In the genomic region with DNA sequence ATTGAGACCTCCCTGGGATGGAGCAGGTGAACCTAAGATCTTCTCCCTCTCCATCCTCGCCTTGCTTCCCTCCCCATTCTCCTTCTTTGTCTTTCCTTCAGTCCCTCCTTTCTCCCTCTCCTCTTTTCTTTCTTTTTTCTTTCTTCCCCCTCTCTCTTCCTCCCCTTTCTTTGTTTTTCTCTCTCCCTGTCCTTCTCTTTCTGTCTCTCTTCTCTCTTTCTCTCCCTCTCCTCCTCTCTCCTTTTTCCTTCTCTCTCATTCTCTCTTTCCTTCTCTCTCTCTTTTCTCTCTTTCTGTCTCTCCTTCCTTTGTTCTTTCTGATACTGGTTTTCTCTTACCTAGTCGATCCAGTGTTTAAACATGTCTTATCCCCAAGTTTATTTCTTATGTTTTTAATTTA, we compare ENCODE assay signal across 20 cellular contexts. TPM values are rescaled to one million over a fixed set of nuclear protein-coding genes. Genes with fewer than 3 reads are reported as not detected.
A peak's percentile ranks its signal among the peaks of the same experiment; 100 is the strongest.
DNase-seq lines count a peak whose midpoint lies in the region; ATAC-seq, FAIRE-seq and TF ChIP-seq lines count a peak whose summit lies in the region.
"Had no signal": no experiment of that assay in that cellular context is flagged by ENCODE, and none has a peak within 500 bp of the region (broad histone marks: within the 10 kb centered on the region; RNA-seq: fewer than 3 reads in every experiment).

No MANE protein-coding gene starts in this region.

- H3K4ac ChIP-seq in H1 (replicated peaks; ENCODE audit: insufficient read length, low read depth, low read length) (no peak overlapping the region), trophoblast cell (ENCODE audit: low read depth, low read length) (no peak overlapping the region)

- H3K23ac ChIP-seq in H1 (ENCODE audit: insufficient read length) (no peak overlapping the region), trophoblast cell (ENCODE audit: low read length) (no peak overlapping the region)

- H3K79me1 ChIP-seq in H1 (ENCODE audit: low read depth, low read length) (peaks cover 10% of the 10 kb centered on the region), trophoblast cell (ENCODE audit: low read length) (peaks cover 2% of the 10 kb centered on the region)

- no peaks in the 10 kb centered on the region for H3K23me2 ChIP-seq in H1 (ENCODE audit: low read depth, low read length)

- H3K9ac ChIP-seq in OCI-LY3 (ENCODE audit: low read length) (peak overlapping the region; percentile 59), H1 (replicated peaks in 1 of 4; ENCODE audit: extremely low read depth in 1 of 4, low read depth in 3 of 4, low read length in 3 of 4) (no peak overlapping the region; a peak in 1 of 7 replicates), trophoblast cell (ENCODE audit: low read length) (no peak overlapping the region)

- no peak overlapping the region for H4K12ac ChIP-seq in trophoblast cell (ENCODE audit: low read depth, low read length)

- H2BK12ac ChIP-seq in H1 (ENCODE audit: low read depth, low read length), result no peak overlapping the region
- no peak overlapping the region for H2BK12ac ChIP-seq in trophoblast cell (ENCODE audit: low read length)

- TF ChIP-seq RAD21 in H1 (IDR thresholded peaks at IDR 0.05 in 1 of 2, conservative IDR thresholded peaks at IDR 0.05 in 1 of 2; ENCODE audit: low read depth in 2 of 2, low read length in 2 of 2), result no peak

- no peaks in the 10 kb centered on the region for H3K36me3 Mint-ChIP-seq in activated naive CD4-positive, alpha-beta T cell treated with anti-CD3 and anti-CD28 coated beads, Interleukin-2, amount 50 U/mL, for 72 hours
- H3K36me3 Mint-ChIP-seq in stimulated activated memory B cell treated with anti-CD40 and anti-IgM and Interleukin-4, amounts not matched to agents 10 μg/mL and 1 μg/mL and 100 μg/mL, for 72 hours, result peaks cover 26% of the 10 kb centered on the region

- H3K79me2 ChIP-seq in OCI-LY3 (ENCODE audit: low read length) (peaks cover 97% of the 10 kb centered on the region), H1 (ENCODE audit: control insufficient read depth in 1 of 2, insufficient read depth in 2 of 2, low read length in 2 of 2) (peaks cover 0 to 78% of the 10 kb centered on the region in 2 experiments; a peak in 2 of 4 replicates), trophoblast cell (ENCODE audit: control insufficient read depth, insufficient read depth, low read length, poor library complexity) (peaks cover 3% of the 10 kb centered on the region)

- no peak for TF ChIP-seq EP300 in H1 (IDR thresholded peaks at IDR 0.05; ENCODE audit: borderline replicate concordance in 1 of 2, low read depth in 2 of 2, low read length in 2 of 2)

- H3K4me2 ChIP-seq in OCI-LY3 (ENCODE audit: low read length) (peak overlapping the region; percentile 81), H1 (ENCODE audit: insufficient read depth in 1 of 2, low read depth in 2 of 2, low read length in 2 of 2) (no peak overlapping the region), trophoblast cell (ENCODE audit: low read length) (no peak overlapping the region)

- no peak overlapping the region for H4K5ac ChIP-seq in H1 (ENCODE audit: insufficient read length, low read depth, low read length)

- H3K4me3 Mint-ChIP-seq in stimulated activated memory B cell treated with anti-CD40 and anti-IgM and Interleukin-4, amounts not matched to agents 10 μg/mL and 1 μg/mL and 100 μg/mL, for 72 hours, result peak overlapping the region; percentile 43

- 82% methylated on average over 2 of the region's 2 CpGs; no CpG with 5 or more reads in 1 of the 2 experiments for WGBS in H1 (ENCODE audit: extremely low coverage in 1 of 2, insufficient coverage in 1 of 2, insufficient read length in 1 of 2, insufficient replicate concordance in 2 of 2, low coverage in 1 of 2, low lambda C conversion rate in 2 of 2, missing lambda C conversion rate in 1 of 2), 2 experiments
- no CpG with 5 or more reads among the region's 2 CpGs for WGBS in trophoblast cell (ENCODE audit: extremely low coverage, insufficient coverage, insufficient read length)

- H2BK15ac ChIP-seq in H1 (ENCODE audit: low read length), result no peak overlapping the region

- no peak for FAIRE-seq in H1 (lab: Jason Lieb, UNC)
- FAIRE-seq: HTR-8/SVneo had no signal

- H2BK20ac ChIP-seq in H1 (ENCODE audit: low read length), result no peak overlapping the region

- H3K27me3 ChIP-seq in OCI-LY3 (ENCODE audit: low read depth, low read length) (no peaks in the 10 kb centered on the region), H1 (replicated peaks in 1 of 4; ENCODE audit: control insufficient read depth in 3 of 4, extremely low read depth in 1 of 4, insufficient read depth in 3 of 4, low read length in 3 of 4) (no peaks in the 10 kb centered on the region), trophoblast cell (ENCODE audit: insufficient read depth, low read length) (no peaks in the 10 kb centered on the region)
- H3K27me3 ChIP-seq: foreskin keratinocyte, sigmoid colon had no signal

- H4K91ac ChIP-seq in H1 (replicated peaks; ENCODE audit: insufficient read length, low read length) (no peak overlapping the region), trophoblast cell (ENCODE audit: low read depth, low read length) (no peak overlapping the region)

- no peak for ATAC-seq in activated naive CD4-positive, alpha-beta T cell treated with anti-CD3 and anti-CD28 coated beads, Interleukin-2, amount 50 U/mL, for 72 hours
- no peak for ATAC-seq in stimulated activated memory B cell treated with anti-CD40 and anti-IgM and Interleukin-4, amounts not matched to agents 10 μg/mL and 1 μg/mL and 100 μg/mL, for 72 hours
- no peak for ATAC-seq in GM19463 (IDR thresholded peaks at IDR 0.05; ENCODE audit: unreplicated experiment)
- ATAC-seq: foreskin keratinocyte had no signal

- H4K20me1 ChIP-seq in OCI-LY3 (ENCODE audit: insufficient read depth, low read length), result peaks cover 78% of the 10 kb centered on the region
- peaks cover 0 to 5% of the 10 kb centered on the region in 2 experiments for H4K20me1 ChIP-seq in H1 (replicated peaks in 1 of 2; ENCODE audit: control insufficient read depth in 1 of 2, insufficient read depth in 2 of 2, low read length in 2 of 2)

- 0 out of 2 replicates have a peak overlapping the region, but pooled peaks have one; percentile 29 for H2AK5ac ChIP-seq in H1 (ENCODE audit: low read depth, low read length)
- H2AK5ac ChIP-seq in trophoblast cell (ENCODE audit: low read length), result no peak overlapping the region

- H3K27ac ChIP-seq in OCI-LY3 (ENCODE audit: low read length) (peak overlapping the region; percentile 89), H1 (ENCODE audit: low read depth, low read length) (no peak overlapping the region), trophoblast cell (ENCODE audit: low read depth, low read length) (no peak overlapping the region)
- H3K27ac ChIP-seq: foreskin keratinocyte, sigmoid colon had no signal

- H3K18ac ChIP-seq in H1 (ENCODE audit: extremely low read depth, low read length) (no peak overlapping the region), trophoblast cell (ENCODE audit: low read length) (no peak overlapping the region)

- H3K9me3 ChIP-seq in OCI-LY3 (ENCODE audit: insufficient read depth, low read length) (no peaks in the 10 kb centered on the region), H1 (ENCODE audit: insufficient read depth in 2 of 2, low read depth in 1 of 2, low read length in 1 of 2) (no peaks in the 10 kb centered on the region), trophoblast cell (ENCODE audit: insufficient read depth, low read depth, low read length) (no peaks in the 10 kb centered on the region)
- H3K9me3 ChIP-seq: sigmoid colon had no signal

- no peaks in the 10 kb centered on the region for H3K9me3 Mint-ChIP-seq in activated naive CD4-positive, alpha-beta T cell treated with anti-CD3 and anti-CD28 coated beads, Interleukin-2, amount 50 U/mL, for 72 hours
- peaks cover 3% of the 10 kb centered on the region for H3K9me3 Mint-ChIP-seq in stimulated activated memory B cell treated with anti-CD40 and anti-IgM and Interleukin-4, amounts not matched to agents 10 μg/mL and 1 μg/mL and 100 μg/mL, for 72 hours

- H3K27me3 Mint-ChIP-seq in stimulated activated memory B cell treated with anti-CD40 and anti-IgM and Interleukin-4, amounts not matched to agents 10 μg/mL and 1 μg/mL and 100 μg/mL, for 72 hours, result no peaks in the 10 kb centered on the region

- H2AFZ ChIP-seq in OCI-LY3 (ENCODE audit: low read depth, low read length) (no peak overlapping the region), H1 (ENCODE audit: low read length) (no peak overlapping the region), trophoblast cell (ENCODE audit: insufficient read depth, low read length, poor library complexity) (no peak overlapping the region)

- H2BK120ac ChIP-seq in H1 (replicated peaks; ENCODE audit: low read depth, low read length) (no peak overlapping the region), trophoblast cell (ENCODE audit: insufficient read depth, low read length, poor library complexity) (no peak overlapping the region)

- no peak overlapping the region for H3K14ac ChIP-seq in H1 (ENCODE audit: insufficient read length)
- no peak overlapping the region for H3K14ac ChIP-seq in trophoblast cell (ENCODE audit: low read length)

- H3K4me1 ChIP-seq in OCI-LY3 (ENCODE audit: low read length) (peaks cover 70% of the 10 kb centered on the region), H1 (replicated peaks in 1 of 4; ENCODE audit: control insufficient read depth in 3 of 4, insufficient read depth in 4 of 4, low read length in 3 of 4) (peaks cover 7 to 29% (median 12%) of the 10 kb centered on the region in 4 experiments), trophoblast cell (ENCODE audit: control insufficient read depth in 1 of 2, insufficient read depth in 2 of 2, low read length in 2 of 2) (peaks cover 8 to 18% of the 10 kb centered on the region in 2 experiments)

- peak overlapping the region; percentile 16 to 26 for H3K27ac Mint-ChIP-seq in activated naive CD4-positive, alpha-beta T cell treated with anti-CD3 and anti-CD28 coated beads, Interleukin-2, amount 50 U/mL, for 72 hours
- H3K27ac Mint-ChIP-seq in stimulated activated memory B cell treated with anti-CD40 and anti-IgM and Interleukin-4, amounts not matched to agents 10 μg/mL and 1 μg/mL and 100 μg/mL, for 72 hours, result no peak overlapping the region

- TF ChIP-seq POLR2A in H1 (IDR thresholded peaks at IDR 0.05; ENCODE audit: control extremely low read depth in 1 of 2, low read depth in 2 of 2, low read length in 2 of 2), result no peak

- POLR2A ChIA-PET in H1 (lab: Charles Lee; ENCODE audit: partially characterized antibody), result interaction anchor here (0.6 to 1.3 kb wide), 2 partner anchors 10 to 54 kb away, joined by 3 to 5 read pairs; a partner anchor contains a TSS

- H2BK5ac ChIP-seq in H1 (ENCODE audit: low read depth, low read length) (0 out of 2 replicates have a peak overlapping the region, but pooled peaks have one; percentile 71), trophoblast cell (ENCODE audit: low read depth, low read length, poor library complexity) (no peak overlapping the region)

- TF ChIP-seq CTCF in OCI-LY3 (IDR thresholded peaks at IDR 0.05; ENCODE audit: low read depth, low read length) (no peak), H1 (IDR thresholded peaks at IDR 0.05; ENCODE audit: control extremely low read depth in 1 of 3, insufficient read depth in 1 of 3, low read depth in 1 of 3, low read length in 3 of 3) (no peak)

- H3K4me1 Mint-ChIP-seq in stimulated activated memory B cell treated with anti-CD40 and anti-IgM and Interleukin-4, amounts not matched to agents 10 μg/mL and 1 μg/mL and 100 μg/mL, for 72 hours, result peaks cover 49% of the 10 kb centered on the region

- H3K4me3 ChIP-seq in OCI-LY3 (ENCODE audit: low read length) (peak overlapping the region; percentile 36), H1 (ENCODE audit: extremely low read depth in 1 of 4, insufficient read depth in 2 of 4, low read depth in 3 of 4, low read length in 4 of 4) (no peak overlapping the region), trophoblast cell (ENCODE audit: low read depth, low read length) (no peak overlapping the region)
- H3K4me3 ChIP-seq: sigmoid colon had no signal

- CTCF ChIA-PET in H1 (lab: Charles Lee; ENCODE audit: partially characterized antibody), result interaction anchor here (0.7 to 3.0 kb wide), 4 partner anchors 9 to 1399 kb away, joined by 3 to 16 read pairs (median 5); no protein-coding TSS in a partner anchor

- DNase-seq in activated naive CD4-positive, alpha-beta T cell treated with anti-CD3 and anti-CD28 coated beads, Interleukin-2, amount 50 U/mL, for 72 hours (ENCODE audit: low spot score in 2 of 2), result no peak
- no peak for DNase-seq in activated naive CD4-positive, alpha-beta T cell treated with Interleukin-2 at 50 U/mL for 16 hours
- DNase-seq in H1 (ENCODE audit: low read depth in 1 of 2, low spot score in 2 of 2), result no peak
- DNase-seq in trophoblast cell, result no peak
- DNase-seq in pons (ENCODE audit: low spot score), result no peak
- DNase-seq: amygdala, COR-L47, foreskin keratinocyte, kidney glomerular epithelial cell, midbrain, NCI-H1694 treated with DMSO at 0.1 percent for 48 hours, NCI-H446, occipital lobe, SHP77 treated with DMSO at 0.1 percent for 48 hours, sigmoid colon, T1000 had no signal

- peaks cover 18% of the 10 kb centered on the region for H3K36me3 ChIP-seq in OCI-LY3 (replicated peaks; ENCODE audit: low read depth, low read length)
- no peaks in the 10 kb centered on the region for H3K36me3 ChIP-seq in H1 (ENCODE audit: control insufficient read depth in 2 of 4, insufficient read depth in 4 of 4, low read length in 3 of 4)
- H3K36me3 ChIP-seq in trophoblast cell (ENCODE audit: control insufficient read depth in 1 of 2, insufficient read depth in 2 of 2, low read length in 2 of 2), result peaks cover 2 to 4% of the 10 kb centered on the region in 2 experiments
- H3K36me3 ChIP-seq: sigmoid colon had no signal

- H4K8ac ChIP-seq in H1 (ENCODE audit: extremely low read depth, insufficient read depth, low read length) (no peak overlapping the region), trophoblast cell (ENCODE audit: low read depth, low read length) (no peak overlapping the region)

- H3K56ac ChIP-seq in H1 (replicated peaks; ENCODE audit: insufficient read length, low read depth, low read length), result no peak overlapping the region

RNA-seq across cellular contexts. Expression of a gene that starts 10.7 kb away (rescaled TPM):
- total RNA-seq in activated naive CD4-positive, alpha-beta T cell treated with anti-CD3 and anti-CD28 coated beads, Interleukin-2, amount 50 U/mL, for 72 hours, result 1 to 10 TPM; 4.9 to 7.3 TPM
- 28.4 and 31.9 TPM in 2 replicates for total RNA-seq in H1 (2021; fragmentation: NEBNext Ultra II Directional; extraction: Animal tissue kit (Norgen Biotek cat#: 25700))
- polyA plus RNA-seq in H1 (2011; rRNA removed), result 5.7 and 7.5 TPM in 2 replicates
- polyA plus RNA-seq in H1 (2011; cell fraction: cytosol; rRNA removed), result 9.8 TPM
- polyA plus RNA-seq in H1 (2011; cell fraction: nucleus; rRNA removed), result 10.7 TPM
- polyA plus RNA-seq in H1 (2012, experiment 1 of 2), result 15.4 to 24.4 TPM (median 17.9 TPM) in 4 replicates
- polyA plus RNA-seq in H1 (2012, experiment 2 of 2), result 13.0 TPM
- 14.0 TPM for polyA plus RNA-seq in H1 (2013, experiment 1 of 2)
- polyA plus RNA-seq in H1 (2013, experiment 2 of 2), result 13.2 TPM
- polyA minus RNA-seq in H1 (2011; rRNA and poly(A)+ RNA removed), result 14.5 and 20.8 TPM in 2 replicates
- polyA minus RNA-seq in H1 (2011; cell fraction: cytosol; rRNA and poly(A)+ RNA removed), result 11.8 TPM
- polyA minus RNA-seq in H1 (2011; cell fraction: nucleus; rRNA and poly(A)+ RNA removed), result 18.4 TPM
- polyA plus RNA-seq in trophoblast cell (2013), result 33.7 and 34.3 TPM in 2 replicates
